Comparison of ENCODE assay signal across 18 cellular contexts in the genomic region with DNA sequence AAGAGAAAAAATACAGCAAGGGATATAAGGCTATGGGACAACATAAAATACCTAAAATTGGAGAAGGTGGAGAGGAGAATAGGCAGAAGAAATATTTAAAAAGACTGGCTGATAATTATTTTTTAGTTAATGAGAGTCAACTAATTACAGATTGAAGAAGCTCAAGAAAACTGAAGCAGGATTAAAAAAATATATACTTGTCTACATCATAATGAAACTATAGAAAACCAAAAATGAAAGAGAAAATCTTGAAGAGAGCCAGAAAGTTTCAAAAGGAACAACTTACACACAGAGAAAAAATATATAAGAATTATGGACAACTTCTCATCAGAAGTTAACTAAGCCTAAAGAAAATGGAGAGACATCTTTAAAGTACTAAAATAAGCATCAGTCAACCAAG.
DNase-seq lines count a peak whose midpoint lies in the region; ATAC-seq, FAIRE-seq and TF ChIP-seq lines count a peak whose summit lies in the region.
"Had no signal": no experiment of that assay in that cellular context is flagged by ENCODE, and none has a peak within 500 bp of the region (broad histone marks: within the 10 kb centered on the region; RNA-seq: fewer than 3 reads in every experiment).

No MANE protein-coding gene starts in this region.

- peaks cover 1% of the 10 kb centered on the region for H3K4me1 Mint-ChIP-seq in progenitor cell of endocrine pancreas (ENCODE audit: low read depth)

- H3K4me2 ChIP-seq in MM.1S (ENCODE audit: low read depth, low read length), result peak overlapping the region; percentile 64

- no peak overlapping the region for H3K9ac ChIP-seq in MM.1S (ENCODE audit: low read length)

- FAIRE-seq in GM18507 (lab: Jason Lieb, UNC), result peak; percentile 80
- FAIRE-seq: astrocyte, G401.6, H1 had no signal

- peak; percentile 8 for DNase-seq in GM18507 (ENCODE audit: extremely low spot score, insufficient read length, low read depth)
- peak; percentile 53 for DNase-seq in MM.1S
- DNase-seq in H4 (ENCODE audit: low spot score), result no peak
- no peak for DNase-seq in progenitor cell of endocrine pancreas (ENCODE audit: low spot score, unreplicated experiment)
- no peak for DNase-seq in hippocampal formation (lab: John Stamatoyannopoulos, UW)
- no peak for DNase-seq in amygdala (lab: John Stamatoyannopoulos, UW)
- DNase-seq: activated CD8-positive, alpha-beta memory T cell treated with anti-CD3 and anti-CD28 coated beads, Interleukin-2, amount 50 U/mL, for 48 hours; foreskin melanocyte; naive thymus-derived CD4-positive, alpha-beta T cell; NCI-H1930; PC-3; upper lobe of right lung had no signal

- H3K79me2 ChIP-seq in MM.1S (ENCODE audit: low read length), result no peaks in the 10 kb centered on the region

- H2AFZ ChIP-seq in MM.1S (ENCODE audit: low read length), result no peak overlapping the region

- no peak overlapping the region for H3K4me3 ChIP-seq in MM.1S (ENCODE audit: low read length)
- H3K4me3 ChIP-seq: upper lobe of right lung had no signal

- no peak overlapping the region for H3K4me3 Mint-ChIP-seq in progenitor cell of endocrine pancreas (ENCODE audit: low read depth)

- H3K9me3 ChIP-seq in MM.1S (replicated peaks; ENCODE audit: insufficient read depth, low read length), result no peaks in the 10 kb centered on the region
- H3K9me3 ChIP-seq: upper lobe of right lung had no signal

- ATAC-seq in GM19463 (IDR thresholded peaks at IDR 0.05; ENCODE audit: unreplicated experiment), result peak; percentile 77
- peak; percentile 64 for ATAC-seq in HG02938 (IDR thresholded peaks at IDR 0.05; ENCODE audit: unreplicated experiment)
- ATAC-seq: naive thymus-derived CD4-positive, alpha-beta T cell; PC-3; upper lobe of right lung had no signal

- no peak overlapping the region for H3K27ac Mint-ChIP-seq in progenitor cell of endocrine pancreas

- no peaks in the 10 kb centered on the region for H4K20me1 ChIP-seq in MM.1S (ENCODE audit: insufficient read depth, low read length)

- H3K36me3 ChIP-seq in MM.1S (replicated peaks; ENCODE audit: insufficient read depth, low read length), result no peaks in the 10 kb centered on the region
- H3K36me3 ChIP-seq: upper lobe of right lung had no signal

- H3K27ac ChIP-seq in MM.1S (ENCODE audit: low read length), result peak overlapping the region; percentile 68
- H3K27ac ChIP-seq: C4-2B, upper lobe of right lung had no signal

- H3K27me3 Mint-ChIP-seq in progenitor cell of endocrine pancreas, result peaks cover 6% of the 10 kb centered on the region

- H3K4me1 ChIP-seq in MM.1S (ENCODE audit: low read length), result 0 out of 2 replicates have a peak, but pooled peaks cover 3% of the 10 kb centered on the region
- H3K4me1 ChIP-seq: upper lobe of right lung had no signal

- H3F3A ChIP-seq in MM.1S (ENCODE audit: insufficient read depth, low read length), result peaks cover 15% of the 10 kb centered on the region

- H3K9me2 ChIP-seq in MM.1S (replicated peaks; ENCODE audit: insufficient read depth, low read length), result no peaks in the 10 kb centered on the region

- no peaks in the 10 kb centered on the region for H3K36me3 Mint-ChIP-seq in progenitor cell of endocrine pancreas (ENCODE audit: insufficient read depth)
- H3K36me3 Mint-ChIP-seq: naive thymus-derived CD4-positive, alpha-beta T cell had no signal

- TF ChIP-seq CTCF in MM.1S (IDR thresholded peaks at IDR 0.05; ENCODE audit: low read length) (no peak), progenitor cell of endocrine pancreas (IDR thresholded peaks at IDR 0.05; ENCODE audit: unreplicated experiment) (no peak)

- peaks cover 6% of the 10 kb centered on the region for H3K9me3 Mint-ChIP-seq in progenitor cell of endocrine pancreas (ENCODE audit: low read depth)

- H3K27me3 ChIP-seq in MM.1S (replicated peaks; ENCODE audit: insufficient read depth, low read length), result no peaks in the 10 kb centered on the region
- H3K27me3 ChIP-seq: upper lobe of right lung had no signal

Comparison
In these comparisons a context has a peak if more than half of its experiments do, and no peak if none do; other contexts are left out.
1. DNase-seq: peak in GM18507 (single experiment) and MM.1S (single experiment); none in H4 (single experiment), progenitor cell of endocrine pancreas (single experiment), hippocampal formation (0 of 2) and amygdala (0 of 56).